ENCODE assay signal across 17 cellular contexts in genomic region chr2:23127465-23127864, GRCh38.
"Had no signal": no experiment of that assay in that cellular context is flagged by ENCODE, and none has a peak within 500 bp of the region (broad histone marks: within the 10 kb centered on the region; RNA-seq: fewer than 3 reads in every experiment).

No MANE protein-coding gene starts in this region.

- H3K36me3 ChIP-seq: heart right ventricle, left lung, sigmoid colon had no signal

- ATAC-seq: activated naive CD8-positive, alpha-beta T cell treated with anti-CD3 and anti-CD28 coated beads, Interleukin-2, amount 50 U/mL, for 24 hours; heart right ventricle; left lung; T-cell had no signal

- H3K27me3 ChIP-seq: heart right ventricle, left lung had no signal

- H3K4me3 ChIP-seq: heart right ventricle, left lung, sigmoid colon had no signal

- DNase-seq: activated B cell treated with CpG ODN at 0.5 μM for 24 hours; activated CD4-positive, alpha-beta memory T cell treated with anti-CD3 and anti-CD28 coated beads for 36 hours; activated CD4-positive, alpha-beta T cell treated with anti-CD3 and anti-CD28 coated beads for 4 hours; activated effector memory CD4-positive, alpha-beta T cell treated with anti-CD3 and anti-CD28 coated beads, Interleukin-2, amount 50 U/mL, for 16 hours; activated naive CD4-positive, alpha-beta T cell treated with anti-CD3 and anti-CD28 coated beads, Interleukin-2, amount 50 U/mL, for 16 hours; activated naive CD8-positive, alpha-beta T cell treated with anti-CD3 and anti-CD28 coated beads, Interleukin-2, amount 50 U/mL, for 24 hours; activated T-cell treated with anti-CD3 and anti-CD28 coated beads for 4 hours; anterior cingulate cortex; effector CD8-positive, alpha-beta T cell; erythroblast; foreskin fibroblast; heart right ventricle; left lung; sigmoid colon; stimulated activated CD4-positive, alpha-beta T cell treated with anti-CD3 and anti-CD28 coated beads, Interleukin-2, amount 100 ng/mL, for 48 hours; stimulated activated naive CD4-positive, alpha-beta T cell treated with Interleukin-2 at 50 U/mL for 16 hours; T-cell had no signal

- H3K27ac ChIP-seq: heart right ventricle, left lung, sigmoid colon had no signal

- H3K4me1 ChIP-seq: heart right ventricle, left lung, sigmoid colon had no signal

- H3K9me3 ChIP-seq: sigmoid colon had no signal
